Comparison of ENCODE assay signal across 1 cellular context in the genomic region with DNA sequence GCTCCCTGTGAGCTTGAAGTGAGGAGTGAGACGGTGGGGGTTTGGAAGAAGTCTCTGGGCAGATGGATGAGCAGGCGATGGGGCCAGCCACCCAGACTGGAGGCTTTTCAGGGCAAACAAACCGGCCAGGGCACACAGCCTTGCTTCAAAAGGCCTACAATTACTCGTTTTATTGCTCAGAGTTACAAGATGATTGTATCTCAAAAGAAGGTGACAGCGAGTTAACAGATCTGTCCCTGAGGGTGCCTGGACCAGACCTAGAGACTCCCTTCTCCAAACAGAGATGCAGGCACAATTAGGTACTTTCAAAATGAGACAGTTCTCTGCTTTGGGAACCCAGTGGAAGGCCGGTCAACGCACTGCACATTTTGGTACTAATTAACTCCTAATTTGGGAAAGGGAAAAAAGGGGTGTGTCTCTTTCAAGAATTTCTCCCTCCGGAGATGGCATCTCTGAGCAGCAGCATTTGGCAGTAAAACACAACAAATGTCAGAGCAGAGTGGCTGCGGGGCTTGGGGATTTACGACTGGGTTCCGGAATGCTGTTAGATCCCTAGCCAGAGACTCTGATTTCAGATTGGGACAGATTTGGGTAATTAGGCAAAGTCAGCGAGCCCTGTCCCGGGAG.
A peak's percentile ranks its signal among the peaks of the same experiment; 100 is the strongest.
TF ChIP-seq lines count a peak whose summit lies in the region.

No MANE protein-coding gene starts in this region.

TF ChIP-seq in HEK293, 187 proteins besides CTCF, POLR2A, EP300 and RAD21 (continued from another document):
- peak; percentile 78; the same call in 1 of the 2 replicates for TF ChIP-seq TRIM28 (IDR thresholded peaks at IDR 0.05; ENCODE audit: borderline replicate concordance, low read length)
- peak; percentile 37; the same call in 1 of the 2 replicates for TF ChIP-seq SP7 (tag by site-specific recombination; IDR thresholded peaks at IDR 0.05)
- TF ChIP-seq INSM2 (tag by site-specific recombination; IDR thresholded peaks at IDR 0.05): no peak
- no peak for TF ChIP-seq ZNF660 (tag by site-specific recombination; IDR thresholded peaks at IDR 0.05)
- TF ChIP-seq TCF7L2 (IDR thresholded peaks at IDR 0.05; ENCODE audit: borderline replicate concordance, low read depth, low read length): peak; percentile 95
- TF ChIP-seq GFI1B (tag by site-specific recombination; IDR thresholded peaks at IDR 0.05): peak; percentile 77; the same call in 1 of the 2 replicates
- no peak for TF ChIP-seq ZBTB10 (tag by site-specific recombination; IDR thresholded peaks at IDR 0.05)
- no peak for TF ChIP-seq ZBTB44 (tag by site-specific recombination; IDR thresholded peaks at IDR 0.05)
- no peak for TF ChIP-seq HOXA7 (CRISPR knock-in tag; IDR thresholded peaks at IDR 0.05; ENCODE audit: borderline replicate concordance)
- no peak for TF ChIP-seq ZIC2 (tag by site-specific recombination; IDR thresholded peaks at IDR 0.05)
- peak; percentile 62; the same call in 1 of the 2 replicates for TF ChIP-seq KLF9 (tag by site-specific recombination; IDR thresholded peaks at IDR 0.05; ENCODE audit: low read depth)
- 0 out of 2 replicates have a peak, but pooled peaks have one; percentile 24 for TF ChIP-seq ZNF223 (tag by site-specific recombination; IDR thresholded peaks at IDR 0.05)
- TF ChIP-seq FEZF1 (tag by site-specific recombination; IDR thresholded peaks at IDR 0.05): peak; percentile 64
- TF ChIP-seq ZNF335 (tag by site-specific recombination; conservative IDR thresholded peaks at IDR 0.05): peak; percentile 48; the same call in 1 of the 2 replicates
- no peak for TF ChIP-seq ZNF596 (tag by site-specific recombination; IDR thresholded peaks at IDR 0.05)
